ENCODE assay signal across 2 cellular contexts in the genomic region with DNA sequence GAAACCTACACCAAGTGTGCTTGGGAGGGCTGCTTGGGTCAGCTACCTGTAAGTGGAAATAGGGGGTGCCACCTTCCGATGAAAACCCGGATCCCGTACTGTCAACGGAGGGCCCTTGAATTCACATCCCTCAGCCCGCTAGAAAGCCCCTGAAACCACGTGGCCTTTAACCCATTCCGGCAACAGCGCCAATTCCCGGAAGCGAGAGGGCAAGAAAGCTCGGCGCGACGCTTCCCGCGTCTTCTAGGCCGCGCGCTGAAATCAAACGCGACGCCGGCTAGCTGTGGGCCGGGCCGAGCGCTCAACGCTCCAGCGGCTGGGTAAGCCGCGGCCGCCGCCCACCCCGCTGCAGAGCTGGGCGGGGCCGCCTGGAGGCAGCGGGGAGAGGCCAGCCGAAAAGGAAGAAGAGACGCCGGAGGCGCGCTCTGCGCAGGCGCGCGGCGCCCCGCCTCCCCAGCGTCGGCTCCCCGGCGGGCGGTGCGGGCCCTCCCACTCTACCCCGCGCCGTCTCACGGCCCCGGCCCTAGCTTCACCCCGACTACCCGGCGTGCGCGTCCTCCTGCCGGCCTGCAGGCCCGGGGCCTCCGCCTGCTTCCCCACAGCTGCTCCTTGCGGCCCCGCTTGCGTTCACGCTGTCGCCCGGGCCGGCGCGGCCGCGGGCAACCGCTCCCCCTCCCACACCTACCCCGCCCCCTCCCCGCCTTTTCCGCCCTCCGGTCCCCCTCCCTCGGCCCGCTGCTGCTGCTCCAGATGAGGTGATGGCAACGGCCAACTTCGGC.
A peak's percentile ranks its signal among the peaks of the same experiment; 100 is the strongest.
TF ChIP-seq lines count a peak whose summit lies in the region.

A gene (plus strand): TSS at position 492 of the 779 bp plus-strand sequence. CDS start 267 bp downstream, at position 759.

TF ChIP-seq in A549, 52 proteins besides CTCF, POLR2A, EP300 and RAD21 (continued from another document):
- TF ChIP-seq FOXS1 (CRISPR knock-in tag; IDR thresholded peaks at IDR 0.05) (peak; percentile 54; the same call in 1 of the 2 replicates), EHF (CRISPR knock-in tag; IDR thresholded peaks at IDR 0.05) (peak; percentile 92)

TF ChIP-seq in K562, 482 proteins besides CTCF, POLR2A, EP300 and RAD21 (continued from another document and continues in another):
- TF ChIP-seq, protein P1, sequence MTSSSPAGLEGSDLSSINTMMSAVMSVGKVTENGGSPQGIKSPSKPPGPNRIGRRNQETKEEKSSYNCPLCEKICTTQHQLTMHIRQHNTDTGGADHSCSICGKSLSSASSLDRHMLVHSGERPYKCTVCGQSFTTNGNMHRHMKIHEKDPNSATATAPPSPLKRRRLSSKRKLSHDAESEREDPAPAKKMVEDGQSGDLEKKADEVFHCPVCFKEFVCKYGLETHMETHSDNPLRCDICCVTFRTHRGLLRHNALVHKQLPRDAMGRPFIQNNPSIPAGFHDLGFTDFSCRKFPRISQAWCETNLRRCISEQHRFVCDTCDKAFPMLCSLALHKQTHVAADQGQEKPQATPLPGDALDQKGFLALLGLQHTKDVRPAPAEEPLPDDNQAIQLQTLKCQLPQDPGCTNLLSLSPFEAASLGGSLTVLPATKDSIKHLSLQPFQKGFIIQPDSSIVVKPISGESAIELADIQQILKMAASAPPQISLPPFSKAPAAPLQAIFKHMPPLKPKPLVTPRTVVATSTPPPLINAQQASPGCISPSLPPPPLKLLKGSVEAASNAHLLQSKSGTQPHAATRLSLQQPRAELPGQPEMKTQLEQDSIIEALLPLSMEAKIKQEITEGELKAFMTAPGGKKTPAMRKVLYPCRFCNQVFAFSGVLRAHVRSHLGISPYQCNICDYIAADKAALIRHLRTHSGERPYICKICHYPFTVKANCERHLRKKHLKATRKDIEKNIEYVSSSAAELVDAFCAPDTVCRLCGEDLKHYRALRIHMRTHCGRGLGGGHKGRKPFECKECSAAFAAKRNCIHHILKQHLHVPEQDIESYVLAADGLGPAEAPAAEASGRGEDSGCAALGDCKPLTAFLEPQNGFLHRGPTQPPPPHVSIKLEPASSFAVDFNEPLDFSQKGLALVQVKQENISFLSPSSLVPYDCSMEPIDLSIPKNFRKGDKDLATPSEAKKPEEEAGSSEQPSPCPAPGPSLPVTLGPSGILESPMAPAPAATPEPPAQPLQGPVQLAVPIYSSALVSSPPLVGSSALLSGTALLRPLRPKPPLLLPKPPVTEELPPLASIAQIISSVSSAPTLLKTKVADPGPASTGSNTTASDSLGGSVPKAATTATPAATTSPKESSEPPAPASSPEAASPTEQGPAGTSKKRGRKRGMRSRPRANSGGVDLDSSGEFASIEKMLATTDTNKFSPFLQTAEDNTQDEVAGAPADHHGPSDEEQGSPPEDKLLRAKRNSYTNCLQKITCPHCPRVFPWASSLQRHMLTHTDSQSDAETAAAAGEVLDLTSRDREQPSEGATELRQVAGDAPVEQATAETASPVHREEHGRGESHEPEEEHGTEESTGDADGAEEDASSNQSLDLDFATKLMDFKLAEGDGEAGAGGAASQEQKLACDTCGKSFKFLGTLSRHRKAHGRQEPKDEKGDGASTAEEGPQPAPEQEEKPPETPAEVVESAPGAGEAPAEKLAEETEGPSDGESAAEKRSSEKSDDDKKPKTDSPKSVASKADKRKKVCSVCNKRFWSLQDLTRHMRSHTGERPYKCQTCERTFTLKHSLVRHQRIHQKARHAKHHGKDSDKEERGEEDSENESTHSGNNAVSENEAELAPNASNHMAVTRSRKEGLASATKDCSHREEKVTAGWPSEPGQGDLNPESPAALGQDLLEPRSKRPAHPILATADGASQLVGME (CRISPR knock-in tag; IDR thresholded peaks at IDR 0.05) = peak; percentile 83
- TF ChIP-seq POLR2AphosphoS2 (IDR thresholded peaks at IDR 0.05; ENCODE audit: low read length) = no peak
- TF ChIP-seq TEAD1 (CRISPR knock-in tag; IDR thresholded peaks at IDR 0.05) = peak; percentile 36 to 66; a peak in 2 of 4 replicates
- TF ChIP-seq, protein P2, sequence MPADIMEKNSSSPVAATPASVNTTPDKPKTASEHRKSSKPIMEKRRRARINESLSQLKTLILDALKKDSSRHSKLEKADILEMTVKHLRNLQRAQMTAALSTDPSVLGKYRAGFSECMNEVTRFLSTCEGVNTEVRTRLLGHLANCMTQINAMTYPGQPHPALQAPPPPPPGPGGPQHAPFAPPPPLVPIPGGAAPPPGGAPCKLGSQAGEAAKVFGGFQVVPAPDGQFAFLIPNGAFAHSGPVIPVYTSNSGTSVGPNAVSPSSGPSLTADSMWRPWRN (IDR thresholded peaks at IDR 0.05; ENCODE audit: low read depth) = no peak
- TF ChIP-seq, protein P3, sequence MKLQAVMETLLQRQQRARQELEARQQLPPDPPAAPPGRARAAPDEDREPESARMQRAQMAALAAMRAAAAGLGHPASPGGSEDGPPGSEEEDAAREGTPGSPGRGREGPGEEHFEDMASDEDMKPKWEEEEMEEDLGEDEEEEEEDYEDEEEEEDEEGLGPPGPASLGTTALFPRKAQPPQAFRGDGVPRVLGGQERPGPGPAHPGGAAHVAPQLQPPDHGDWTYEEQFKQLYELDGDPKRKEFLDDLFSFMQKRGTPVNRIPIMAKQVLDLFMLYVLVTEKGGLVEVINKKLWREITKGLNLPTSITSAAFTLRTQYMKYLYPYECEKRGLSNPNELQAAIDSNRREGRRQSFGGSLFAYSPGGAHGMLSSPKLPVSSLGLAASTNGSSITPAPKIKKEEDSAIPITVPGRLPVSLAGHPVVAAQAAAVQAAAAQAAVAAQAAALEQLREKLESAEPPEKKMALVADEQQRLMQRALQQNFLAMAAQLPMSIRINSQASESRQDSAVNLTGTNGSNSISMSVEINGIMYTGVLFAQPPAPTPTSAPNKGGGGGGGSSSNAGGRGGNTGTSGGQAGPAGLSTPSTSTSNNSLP (IDR thresholded peaks at IDR 0.05; ENCODE audit: borderline replicate concordance, low read depth, low read length) = peak; percentile 59; the same call in 1 of the 2 replicates
- no peak for TF ChIP-seq U2AF2 (optimal IDR thresholded peaks at IDR 0.05; ENCODE audit: low read depth, low read length)
- peak; percentile 69; the same call in 1 of the 2 replicates for TF ChIP-seq ATF1 (CRISPR knock-in tag; IDR thresholded peaks at IDR 0.05)
- TF ChIP-seq ATF1 (tag; IDR thresholded peaks at IDR 0.05) = peak; percentile 93
- TF ChIP-seq, protein P4, sequence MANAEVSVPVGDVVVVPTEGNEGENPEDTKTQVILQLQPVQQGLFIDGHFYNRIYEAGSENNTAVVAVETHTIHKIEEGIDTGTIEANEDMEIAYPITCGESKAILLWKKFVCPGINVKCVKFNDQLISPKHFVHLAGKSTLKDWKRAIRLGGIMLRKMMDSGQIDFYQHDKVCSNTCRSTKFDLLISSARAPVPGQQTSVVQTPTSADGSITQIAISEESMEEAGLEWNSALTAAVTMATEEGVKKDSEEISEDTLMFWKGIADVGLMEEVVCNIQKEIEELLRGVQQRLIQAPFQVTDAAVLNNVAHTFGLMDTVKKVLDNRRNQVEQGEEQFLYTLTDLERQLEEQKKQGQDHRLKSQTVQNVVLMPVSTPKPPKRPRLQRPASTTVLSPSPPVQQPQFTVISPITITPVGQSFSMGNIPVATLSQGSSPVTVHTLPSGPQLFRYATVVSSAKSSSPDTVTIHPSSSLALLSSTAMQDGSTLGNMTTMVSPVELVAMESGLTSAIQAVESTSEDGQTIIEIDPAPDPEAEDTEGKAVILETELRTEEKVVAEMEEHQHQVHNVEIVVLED (CRISPR knock-in tag; IDR thresholded peaks at IDR 0.05) = peak; percentile 76
- no peak for TF ChIP-seq RBM39 (optimal IDR thresholded peaks at IDR 0.05; ENCODE audit: low read depth, low read length)
- TF ChIP-seq, protein P5, sequence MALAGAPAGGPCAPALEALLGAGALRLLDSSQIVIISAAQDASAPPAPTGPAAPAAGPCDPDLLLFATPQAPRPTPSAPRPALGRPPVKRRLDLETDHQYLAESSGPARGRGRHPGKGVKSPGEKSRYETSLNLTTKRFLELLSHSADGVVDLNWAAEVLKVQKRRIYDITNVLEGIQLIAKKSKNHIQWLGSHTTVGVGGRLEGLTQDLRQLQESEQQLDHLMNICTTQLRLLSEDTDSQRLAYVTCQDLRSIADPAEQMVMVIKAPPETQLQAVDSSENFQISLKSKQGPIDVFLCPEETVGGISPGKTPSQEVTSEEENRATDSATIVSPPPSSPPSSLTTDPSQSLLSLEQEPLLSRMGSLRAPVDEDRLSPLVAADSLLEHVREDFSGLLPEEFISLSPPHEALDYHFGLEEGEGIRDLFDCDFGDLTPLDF (CRISPR knock-in tag; IDR thresholded peaks at IDR 0.05) = peak; percentile 95
- no peak for TF ChIP-seq ZNF140 (CRISPR knock-in tag; IDR thresholded peaks at IDR 0.05)
- no peak for TF ChIP-seq ILK (tag; IDR thresholded peaks at IDR 0.05; ENCODE audit: borderline replicate concordance, low read depth)
- TF ChIP-seq ELF4 (CRISPR knock-in tag; IDR thresholded peaks at IDR 0.05) = peak; percentile 92
- no peak for TF ChIP-seq NFIX (CRISPR knock-in tag; IDR thresholded peaks at IDR 0.05; ENCODE audit: low read depth)
- TF ChIP-seq PYGO2 (tag; IDR thresholded peaks at IDR 0.05) = peak; percentile 67; the same call in 1 of the 2 replicates
- peak; percentile 71; the same call in 1 of the 2 replicates for TF ChIP-seq JUN (IDR thresholded peaks at IDR 0.05; ENCODE audit: borderline replicate concordance, low read depth, low read length)
- TF ChIP-seq JUN (CRISPR knock-in tag; IDR thresholded peaks at IDR 0.05; ENCODE audit: borderline replicate concordance) = no peak
- TF ChIP-seq, protein P6, sequence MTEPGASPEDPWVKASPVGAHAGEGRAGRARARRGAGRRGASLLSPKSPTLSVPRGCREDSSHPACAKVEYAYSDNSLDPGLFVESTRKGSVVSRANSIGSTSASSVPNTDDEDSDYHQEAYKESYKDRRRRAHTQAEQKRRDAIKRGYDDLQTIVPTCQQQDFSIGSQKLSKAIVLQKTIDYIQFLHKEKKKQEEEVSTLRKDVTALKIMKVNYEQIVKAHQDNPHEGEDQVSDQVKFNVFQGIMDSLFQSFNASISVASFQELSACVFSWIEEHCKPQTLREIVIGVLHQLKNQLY (CRISPR knock-in tag; conservative IDR thresholded peaks at IDR 0.05) = peak; percentile 87 to 95
- TF ChIP-seq FOXA1 (IDR thresholded peaks at IDR 0.05; ENCODE audit: borderline replicate concordance) = no peak
- peak; percentile 93 for TF ChIP-seq RBFOX2 (IDR thresholded peaks at IDR 0.05; ENCODE audit: low read depth, low read length)
- TF ChIP-seq, protein P7, sequence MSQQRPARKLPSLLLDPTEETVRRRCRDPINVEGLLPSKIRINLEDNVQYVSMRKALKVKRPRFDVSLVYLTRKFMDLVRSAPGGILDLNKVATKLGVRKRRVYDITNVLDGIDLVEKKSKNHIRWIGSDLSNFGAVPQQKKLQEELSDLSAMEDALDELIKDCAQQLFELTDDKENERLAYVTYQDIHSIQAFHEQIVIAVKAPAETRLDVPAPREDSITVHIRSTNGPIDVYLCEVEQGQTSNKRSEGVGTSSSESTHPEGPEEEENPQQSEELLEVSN (IDR thresholded peaks at IDR 0.05; ENCODE audit: borderline replicate concordance in 1 of 2, extremely low read depth in 1 of 2, insufficient read depth in 1 of 2, insufficient read length in 1 of 2, low read depth in 1 of 2, low read length in 1 of 2, poor library complexity in 1 of 2, severe bottlenecking in 1 of 2) = peak; percentile 100
- TF ChIP-seq ZC3H4 (CRISPR knock-in tag; IDR thresholded peaks at IDR 0.05; ENCODE audit: borderline replicate concordance) = no peak
- peak in 1 of 2 experiments; percentile 80; a peak in 1 of 4 replicates for TF ChIP-seq SIN3A (IDR thresholded peaks at IDR 0.05; ENCODE audit: borderline replicate concordance in 2 of 2, control insufficient read depth in 1 of 2, low read depth in 2 of 2, low read length in 2 of 2)
- no peak for TF ChIP-seq BRD9 (IDR thresholded peaks at IDR 0.05; ENCODE audit: low read depth, partially characterized antibody)
- TF ChIP-seq CC2D1A (IDR thresholded peaks at IDR 0.05) = peak; percentile 40; the same call in 1 of the 2 replicates
- peak; percentile 14 for TF ChIP-seq ZFP36 (IDR thresholded peaks at IDR 0.05; ENCODE audit: low read depth, low read length, partially characterized antibody)
- TF ChIP-seq ETV5 (CRISPR knock-in tag; IDR thresholded peaks at IDR 0.05; ENCODE audit: low read depth) = peak; percentile 83
- TF ChIP-seq TBL1XR1 (IDR thresholded peaks at IDR 0.05; ENCODE audit: low read length in 2 of 2) = peak in 1 of 2 experiments; percentile 60; a peak in 2 of 4 replicates
- TF ChIP-seq, protein P8, sequence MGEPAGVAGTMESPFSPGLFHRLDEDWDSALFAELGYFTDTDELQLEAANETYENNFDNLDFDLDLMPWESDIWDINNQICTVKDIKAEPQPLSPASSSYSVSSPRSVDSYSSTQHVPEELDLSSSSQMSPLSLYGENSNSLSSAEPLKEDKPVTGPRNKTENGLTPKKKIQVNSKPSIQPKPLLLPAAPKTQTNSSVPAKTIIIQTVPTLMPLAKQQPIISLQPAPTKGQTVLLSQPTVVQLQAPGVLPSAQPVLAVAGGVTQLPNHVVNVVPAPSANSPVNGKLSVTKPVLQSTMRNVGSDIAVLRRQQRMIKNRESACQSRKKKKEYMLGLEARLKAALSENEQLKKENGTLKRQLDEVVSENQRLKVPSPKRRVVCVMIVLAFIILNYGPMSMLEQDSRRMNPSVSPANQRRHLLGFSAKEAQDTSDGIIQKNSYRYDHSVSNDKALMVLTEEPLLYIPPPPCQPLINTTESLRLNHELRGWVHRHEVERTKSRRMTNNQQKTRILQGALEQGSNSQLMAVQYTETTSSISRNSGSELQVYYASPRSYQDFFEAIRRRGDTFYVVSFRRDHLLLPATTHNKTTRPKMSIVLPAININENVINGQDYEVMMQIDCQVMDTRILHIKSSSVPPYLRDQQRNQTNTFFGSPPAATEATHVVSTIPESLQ (CRISPR knock-in tag; IDR thresholded peaks at IDR 0.05) = peak; percentile 98
- no peak for TF ChIP-seq HDAC6 (IDR thresholded peaks at IDR 0.05; ENCODE audit: low read depth, low read length)
- TF ChIP-seq ZNF274 (IDR thresholded peaks at IDR 0.05; ENCODE audit: borderline replicate concordance, low read depth, low read length) = no peak
- TF ChIP-seq ZNF174 (CRISPR knock-in tag; IDR thresholded peaks at IDR 0.05) = no peak
- TF ChIP-seq CCAR2 (IDR thresholded peaks at IDR 0.05; ENCODE audit: low read depth, low read length) = no peak
- TF ChIP-seq KAT8 (IDR thresholded peaks at IDR 0.05; ENCODE audit: low read depth) = no peak
- no peak for TF ChIP-seq SRF (CRISPR knock-in tag; IDR thresholded peaks at IDR 0.05)
- no peak for TF ChIP-seq ZNF717 (CRISPR knock-in tag; IDR thresholded peaks at IDR 0.05)
- no peak for TF ChIP-seq CEBPG (CRISPR knock-in tag; IDR thresholded peaks at IDR 0.05)
- TF ChIP-seq CEBPG (tag; conservative IDR thresholded peaks at IDR 0.05 in 1 of 2, IDR thresholded peaks at IDR 0.05 in 1 of 2) = no peak
- 0 out of 2 replicates have a peak, but pooled peaks have one; percentile 71 for TF ChIP-seq SREBF2 (CRISPR knock-in tag; IDR thresholded peaks at IDR 0.05)
